ENCODE assay signal across 11 cellular contexts in the genomic region with DNA sequence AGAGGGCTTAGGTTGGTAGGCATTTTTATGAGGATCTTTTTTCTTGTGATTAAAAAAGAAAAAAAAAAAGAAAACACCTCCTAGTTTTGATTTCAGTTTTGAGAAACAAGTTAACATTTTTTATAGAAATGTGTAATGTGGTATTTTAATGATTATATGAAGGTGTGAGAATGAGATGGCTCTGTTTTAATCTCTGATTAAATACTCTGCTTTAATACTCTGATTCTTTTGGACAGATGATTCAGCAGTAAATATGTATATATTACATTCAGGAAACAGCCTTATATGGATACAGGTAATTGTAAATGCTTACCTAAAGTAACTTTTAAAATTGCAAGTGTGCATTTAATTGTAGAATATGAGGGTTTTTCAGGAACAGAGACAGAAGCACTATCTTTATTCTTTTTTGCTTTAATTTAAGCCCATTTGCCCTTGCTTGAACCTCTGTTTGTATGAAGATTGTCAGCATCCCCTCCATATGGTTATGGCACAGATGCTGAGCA.
"Had no signal": no experiment of that assay in that cellular context is flagged by ENCODE, and none has a peak within 500 bp of the region (broad histone marks: within the 10 kb centered on the region; RNA-seq: fewer than 3 reads in every experiment).

No MANE protein-coding gene starts in this region.

- H3K27ac ChIP-seq: dorsolateral prefrontal cortex, lower lobe of right lung, neutrophil, tibial artery, vagina had no signal

- H3K4me3 ChIP-seq: dorsolateral prefrontal cortex, lower lobe of right lung, tibial artery, vagina had no signal

- H3K27ac Mint-ChIP-seq: T-helper 2 cell treated with Interferon-gamma antibody and Interleukin-4, amounts not matched to agents 5 μg/mL and 100 μg/mL, for 36 hours had no signal

- ATAC-seq: lower lobe of right lung had no signal

- H3K9me3 Mint-ChIP-seq: immature natural killer cell; T-helper 2 cell treated with Interferon-gamma antibody and Interleukin-4, amounts not matched to agents 5 μg/mL and 100 μg/mL, for 36 hours had no signal

- H3K4me3 Mint-ChIP-seq: immature natural killer cell; T-helper 2 cell treated with Interferon-gamma antibody and Interleukin-4, amounts not matched to agents 5 μg/mL and 100 μg/mL, for 36 hours had no signal

- H3K27me3 ChIP-seq: dorsolateral prefrontal cortex, neutrophil, tibial artery, vagina had no signal

- H3K4me1 ChIP-seq: lower lobe of right lung, vagina had no signal

- H3K9me3 ChIP-seq: lower lobe of right lung, neutrophil, tibial artery, vagina had no signal

- DNase-seq: activated effector memory CD4-positive, alpha-beta T cell treated with anti-CD3 and anti-CD28 coated beads, Interleukin-2, amount 50 U/mL, for 16 hours; dorsolateral prefrontal cortex; immature natural killer cell; lower lobe of right lung; midbrain; stimulated activated CD4-positive, alpha-beta T cell treated with anti-CD3 and anti-CD28 coated beads, Interleukin-15, amount 100 ng/mL, for 24 hours; stimulated activated CD4-positive, alpha-beta T cell treated with anti-CD3 and anti-CD28 coated beads, Interleukin-4, amount 100 ng/mL, for 24 hours; tibial artery had no signal
